ENCODE assay signal across 15 cellular contexts in the genomic region with DNA sequence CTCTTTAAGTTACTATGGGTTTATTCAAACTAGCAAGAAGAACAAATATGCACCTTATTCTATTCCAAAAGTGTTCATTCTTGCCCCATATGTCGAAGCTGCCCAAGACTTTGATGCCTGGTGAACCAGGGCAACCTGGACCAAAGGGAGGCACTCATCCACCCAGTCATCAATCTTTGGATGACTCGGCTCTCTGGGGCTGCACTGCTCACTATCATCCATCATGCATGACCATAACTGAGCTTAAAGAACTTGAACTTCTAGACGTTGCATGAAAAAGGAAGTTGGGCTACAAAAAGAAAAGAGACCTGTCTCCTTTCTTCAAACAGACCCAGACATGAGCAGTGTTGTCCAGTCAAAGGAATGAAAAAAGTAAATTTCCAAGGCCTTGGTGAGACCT.
DNase-seq lines count a peak whose midpoint lies in the region; ATAC-seq lines count a peak whose summit lies in the region.
"Had no signal": no experiment of that assay in that cellular context is flagged by ENCODE, and none has a peak within 500 bp of the region (broad histone marks: within the 10 kb centered on the region; RNA-seq: fewer than 3 reads in every experiment).

No MANE protein-coding gene starts in this region.

- no peaks in the 10 kb centered on the region for H3K4me1 Mint-ChIP-seq in stimulated activated effector memory CD8-positive, alpha-beta T cell treated with anti-CD3 and anti-CD28 coated beads, Interleukin-12 subunit alpha, Interleukin-12 subunit beta, amount 100 ng/mL, for 72 hours

- DNase-seq in NCI-H226 (peak; percentile 49), kidney glomerular epithelial cell (lab: John Stamatoyannopoulos, UW) (peak; percentile 75), DMS53 (lab: John Stamatoyannopoulos, UW) (no peak)
- DNase-seq in stimulated activated effector memory CD8-positive, alpha-beta T cell treated with anti-CD3 and anti-CD28 coated beads, Interleukin-12 subunit alpha, Interleukin-12 subunit beta, amount 100 ng/mL, for 72 hours (ENCODE audit: low spot score in 2 of 2): no peak
- DNase-seq in activated naive CD4-positive, alpha-beta T cell (lab: John Stamatoyannopoulos, UW): no peak
- DNase-seq: ACHN; Calu3; CD4-positive, CD25-positive, alpha-beta regulatory T cell; DMS 273 treated with DMSO at 0.1 percent for 48 hours; DMS79; IMR-90; KG1 had no signal

- H3K9me3 Mint-ChIP-seq in stimulated activated effector memory CD8-positive, alpha-beta T cell treated with anti-CD3 and anti-CD28 coated beads, Interleukin-12 subunit alpha, Interleukin-12 subunit beta, amount 100 ng/mL, for 72 hours: no peaks in the 10 kb centered on the region

- peak; percentile 48 for ATAC-seq in stimulated activated effector memory CD8-positive, alpha-beta T cell treated with anti-CD3 and anti-CD28 coated beads, Interleukin-12 subunit alpha, Interleukin-12 subunit beta, amount 100 ng/mL, for 72 hours
- no peak for ATAC-seq in HG03175 (IDR thresholded peaks at IDR 0.05; ENCODE audit: unreplicated experiment)
- no peak for ATAC-seq in GM21447 (IDR thresholded peaks at IDR 0.05; ENCODE audit: unreplicated experiment)
- ATAC-seq: GM12878 had no signal

- H3K4me3 Mint-ChIP-seq in stimulated activated effector memory CD8-positive, alpha-beta T cell treated with anti-CD3 and anti-CD28 coated beads, Interleukin-12 subunit alpha, Interleukin-12 subunit beta, amount 100 ng/mL, for 72 hours: no peak overlapping the region
- H3K4me3 Mint-ChIP-seq: CD4-positive, CD25-positive, alpha-beta regulatory T cell had no signal

- no peaks in the 10 kb centered on the region for H3K36me3 Mint-ChIP-seq in stimulated activated effector memory CD8-positive, alpha-beta T cell treated with anti-CD3 and anti-CD28 coated beads, Interleukin-12 subunit alpha, Interleukin-12 subunit beta, amount 100 ng/mL, for 72 hours
- H3K36me3 Mint-ChIP-seq: CD4-positive, CD25-positive, alpha-beta regulatory T cell had no signal

- H3K27ac Mint-ChIP-seq in stimulated activated effector memory CD8-positive, alpha-beta T cell treated with anti-CD3 and anti-CD28 coated beads, Interleukin-12 subunit alpha, Interleukin-12 subunit beta, amount 100 ng/mL, for 72 hours: no peak overlapping the region

Comparison
In these comparisons a context has a peak if more than half of its experiments do, and no peak if none do; other contexts are left out.
1. DNase-seq: peak in NCI-H226 (single experiment) and kidney glomerular epithelial cell (single experiment); none in stimulated activated effector memory CD8-positive, alpha-beta T cell treated with anti-CD3 and anti-CD28 coated beads, Interleukin-12 subunit alpha, Interleukin-12 subunit beta, amount 100 ng/mL, for 72 hours (0 of 2), activated naive CD4-positive, alpha-beta T cell (0 of 4) and DMS53 (single experiment).